21 cellular contexts compared by ENCODE assay signal in genomic region chr11:58527429-58527828, GRCh38. TPM values are rescaled to one million over a fixed set of nuclear protein-coding genes. Genes with fewer than 3 reads are reported as not detected.
DNase-seq lines count a peak whose midpoint lies in the region; ATAC-seq lines count a peak whose summit lies in the region.
"Had no signal": no experiment of that assay in that cellular context is flagged by ENCODE, and none has a peak within 500 bp of the region (broad histone marks: within the 10 kb centered on the region; RNA-seq: fewer than 3 reads in every experiment).

No MANE protein-coding gene starts in this region.

- H3K27ac Mint-ChIP-seq in activated CD4-positive, alpha-beta T cell treated with anti-CD3 and anti-CD28 coated beads, Interleukin-2, amount 10 ng/mL, durations not matched to agents 7 days and 5 days: peak overlapping the region; percentile 90
- H3K27ac Mint-ChIP-seq in T-cell (peak overlapping the region; percentile 74 to 91), immature natural killer cell (peak overlapping the region in 4 of 6 donors; percentile 5 to 48 (median 33))
- H3K27ac Mint-ChIP-seq in stimulated activated naive B cell treated with anti-CD40 and anti-IgM and Interleukin-4, amounts not matched to agents 10 μg/mL and 1 μg/mL and 100 μg/mL, for 72 hours: peak overlapping the region; percentile 96

- CTCF ChIA-PET in activated CD4-positive, alpha-beta T cell treated with anti-CD3 and anti-CD28 coated beads, Interleukin-2, amount 10 ng/mL, durations not matched to agents 7 days and 5 days (lab: Charles Lee): interaction anchor here (1.4 kb wide), 1 partner anchor 40 kb away, joined by 3 read pairs; no protein-coding TSS in a partner anchor
- CTCF ChIA-PET in T-cell (lab: Charles Lee): interaction anchor here in 1 of 2 donors (0.5 kb wide), 1 partner anchor 838 kb away, joined by 5 read pairs; no protein-coding TSS in a partner anchor

- POLR2A ChIA-PET in activated CD4-positive, alpha-beta T cell treated with anti-CD3 and anti-CD28 coated beads, Interleukin-2, amount 10 ng/mL, durations not matched to agents 7 days and 5 days (lab: Charles Lee): no interaction called here
- POLR2A ChIA-PET in T-cell (lab: Charles Lee): interaction anchor here in 1 of 2 donors (0.5 kb wide), 1 partner anchor 799 kb away, joined by 3 read pairs; no protein-coding TSS in a partner anchor

- no peak overlapping the region for H3K4me3 Mint-ChIP-seq in activated CD4-positive, alpha-beta T cell treated with anti-CD3 and anti-CD28 coated beads, Interleukin-2, amount 10 ng/mL, durations not matched to agents 7 days and 5 days
- H3K4me3 Mint-ChIP-seq in T-cell (no peak overlapping the region), immature natural killer cell (no peak overlapping the region)
- peak overlapping the region; percentile 22 to 53 for H3K4me3 Mint-ChIP-seq in stimulated activated naive B cell treated with anti-CD40 and anti-IgM and Interleukin-4, amounts not matched to agents 10 μg/mL and 1 μg/mL and 100 μg/mL, for 72 hours

- peaks cover 57% of the 10 kb centered on the region for H3K36me3 Mint-ChIP-seq in activated CD4-positive, alpha-beta T cell treated with anti-CD3 and anti-CD28 coated beads, Interleukin-2, amount 10 ng/mL, durations not matched to agents 7 days and 5 days (ENCODE audit: low read depth)
- peaks cover 38% of the 10 kb centered on the region for H3K36me3 Mint-ChIP-seq in T-cell
- peaks cover 16 to 27% (median 20%) of the 10 kb centered on the region in 3 donors for H3K36me3 Mint-ChIP-seq in immature natural killer cell
- peaks cover 47 to 69% of the 10 kb centered on the region in 2 donors for H3K36me3 Mint-ChIP-seq in stimulated activated naive B cell treated with anti-CD40 and anti-IgM and Interleukin-4, amounts not matched to agents 10 μg/mL and 1 μg/mL and 100 μg/mL, for 72 hours

- no peak for ATAC-seq in T-cell (replicated peaks in 1 of 4)
- no peak for ATAC-seq in stimulated activated naive B cell treated with anti-CD40 and anti-IgM and Interleukin-4, amounts not matched to agents 10 μg/mL and 1 μg/mL and 100 μg/mL, for 72 hours (replicated peaks)
- ATAC-seq in GM19397 (IDR thresholded peaks at IDR 0.05; ENCODE audit: unreplicated experiment): no peak
- ATAC-seq: GM12878, HCT116, Right ventricle myocardium inferior had no signal

- no peaks in the 10 kb centered on the region for H3K27me3 Mint-ChIP-seq in activated CD4-positive, alpha-beta T cell treated with anti-CD3 and anti-CD28 coated beads, Interleukin-2, amount 10 ng/mL, durations not matched to agents 7 days and 5 days
- H3K27me3 Mint-ChIP-seq in T-cell (no peaks in the 10 kb centered on the region), immature natural killer cell (ENCODE audit: low read depth in 3 of 3) (peaks cover 0 to 3% (median 0%) of the 10 kb centered on the region in 3 donors)
- no peaks in the 10 kb centered on the region for H3K27me3 Mint-ChIP-seq in stimulated activated naive B cell treated with anti-CD40 and anti-IgM and Interleukin-4, amounts not matched to agents 10 μg/mL and 1 μg/mL and 100 μg/mL, for 72 hours
- H3K27me3 Mint-ChIP-seq: IgD-negative memory B cell had no signal

- H3K4me1 Mint-ChIP-seq in activated CD4-positive, alpha-beta T cell treated with anti-CD3 and anti-CD28 coated beads, Interleukin-2, amount 10 ng/mL, durations not matched to agents 7 days and 5 days: peaks cover 71% of the 10 kb centered on the region
- H3K4me1 Mint-ChIP-seq in T-cell: peaks cover 70 to 76% (median 73%) of the 10 kb centered on the region in 3 donors
- peaks cover 33 to 38% of the 10 kb centered on the region in 2 donors for H3K4me1 Mint-ChIP-seq in immature natural killer cell
- H3K4me1 Mint-ChIP-seq in stimulated activated naive B cell treated with anti-CD40 and anti-IgM and Interleukin-4, amounts not matched to agents 10 μg/mL and 1 μg/mL and 100 μg/mL, for 72 hours: peaks cover 31 to 70% of the 10 kb centered on the region in 2 donors

- H3K9me3 Mint-ChIP-seq in activated CD4-positive, alpha-beta T cell treated with anti-CD3 and anti-CD28 coated beads, Interleukin-2, amount 10 ng/mL, durations not matched to agents 7 days and 5 days: no peaks in the 10 kb centered on the region
- H3K9me3 Mint-ChIP-seq in T-cell: no peaks in the 10 kb centered on the region
- no peaks in the 10 kb centered on the region for H3K9me3 Mint-ChIP-seq in immature natural killer cell
- H3K9me3 Mint-ChIP-seq in stimulated activated naive B cell treated with anti-CD40 and anti-IgM and Interleukin-4, amounts not matched to agents 10 μg/mL and 1 μg/mL and 100 μg/mL, for 72 hours: peaks cover 4 to 9% of the 10 kb centered on the region in 2 donors
- H3K9me3 Mint-ChIP-seq: IgD-negative memory B cell had no signal

- DNase-seq in activated CD4-positive, alpha-beta T cell treated with anti-CD3 and anti-CD28 coated beads, Interleukin-2, amount 10 ng/mL, durations not matched to agents 7 days and 5 days: no peak
- DNase-seq in activated CD4-positive, alpha-beta T cell treated with anti-CD3 and anti-CD28 coated beads for 1 hour: no peak
- DNase-seq in T-cell (no peak), immature natural killer cell (no peak), SHP77 (lab: John Stamatoyannopoulos, UW) (no peak)
- DNase-seq in stimulated activated naive B cell treated with anti-CD40 and anti-IgM and Interleukin-4, amounts not matched to agents 10 μg/mL and 1 μg/mL and 100 μg/mL, for 72 hours: no peak
- no peak for DNase-seq in NK-92 treated with Interleukin-12 subunit alpha and Interleukin-12 subunit beta, amount 100 ng/mL, for 24 hours (lab: John Stamatoyannopoulos, UW)
- DNase-seq: 8988T, C1 segment of cervical spinal cord, Calu3, GM23248, NCI-H187 treated with DMSO at 0.1 percent for 48 hours, NCI-H446 treated with DMSO at 0.1 percent for 48 hours, NCI-H748 treated with DMSO at 0.1 percent for 48 hours had no signal

RNA-seq across cellular contexts. Expression of gene OR5B21, which starts 19.5 kb away (rescaled TPM):
- total RNA-seq in activated CD4-positive, alpha-beta T cell treated with anti-CD3 and anti-CD28 coated beads, Interleukin-2, amount 10 ng/mL, durations not matched to agents 7 days and 5 days: under 1 TPM in 1 of 2 experiments, not detected in 1; 0.37 TPM
- total RNA-seq in T-cell: under 1 TPM in 4 of 5 donors, not detected in 1; 0.46 to 0.95 (median 0.72) TPM
- not detected for polyA plus RNA-seq in immature natural killer cell
- total RNA-seq: Calu3, GM23248, HT-29, LHCN-M2, Right ventricle myocardium inferior had no signal
- polyA plus RNA-seq: GM23248, IgD-negative memory B cell had no signal

RNA-seq across cellular contexts. Expression of gene LPXN, which starts 48.2 kb away (rescaled TPM):
- 100 to 1,000 TPM; 148 to 208 TPM for total RNA-seq in activated CD4-positive, alpha-beta T cell treated with anti-CD3 and anti-CD28 coated beads, Interleukin-2, amount 10 ng/mL, durations not matched to agents 7 days and 5 days
- total RNA-seq in T-cell: 100 to 1,000 TPM in 3 of 5 donors, 10 to 100 TPM in 2; 86.8 to 158 (median 142) TPM
- polyA plus RNA-seq in immature natural killer cell: 100 to 1,000 TPM; 153 to 217 (median 197) TPM

RNA-seq across cellular contexts. Expression of gene ZFP91, which starts 51.4 kb away (rescaled TPM):
- total RNA-seq in activated CD4-positive, alpha-beta T cell treated with anti-CD3 and anti-CD28 coated beads, Interleukin-2, amount 10 ng/mL, durations not matched to agents 7 days and 5 days: 10 to 100 TPM; 48.8 to 60.9 TPM
- 10 to 100 TPM; 32.2 to 41.7 (median 34.0) TPM for total RNA-seq in T-cell
- polyA plus RNA-seq in immature natural killer cell: 10 to 100 TPM in 2 of 3 donors, 1 to 10 TPM in 1; 6.6 to 15.4 (median 10.8) TPM

Comparison
In these comparisons a context has a peak if more than half of its experiments do, and no peak if none do; other contexts are left out.
1. H3K27ac Mint-ChIP-seq: peak in every context shown above with its lines; median percentile 96 in stimulated activated naive B cell treated with anti-CD40 and anti-IgM and Interleukin-4, amounts not matched to agents 10 μg/mL and 1 μg/mL and 100 μg/mL, for 72 hours; 90 in activated CD4-positive, alpha-beta T cell treated with anti-CD3 and anti-CD28 coated beads, Interleukin-2, amount 10 ng/mL, durations not matched to agents 7 days and 5 days; 82 in T-cell; 33 in immature natural killer cell.
2. H3K4me3 Mint-ChIP-seq: peak in stimulated activated naive B cell treated with anti-CD40 and anti-IgM and Interleukin-4, amounts not matched to agents 10 μg/mL and 1 μg/mL and 100 μg/mL, for 72 hours (2 of 2); none in activated CD4-positive, alpha-beta T cell treated with anti-CD3 and anti-CD28 coated beads, Interleukin-2, amount 10 ng/mL, durations not matched to agents 7 days and 5 days (single experiment), T-cell (0 of 3) and immature natural killer cell (0 of 5).